Comparison of ENCODE assay signal across 9 cellular contexts in the genomic region with DNA sequence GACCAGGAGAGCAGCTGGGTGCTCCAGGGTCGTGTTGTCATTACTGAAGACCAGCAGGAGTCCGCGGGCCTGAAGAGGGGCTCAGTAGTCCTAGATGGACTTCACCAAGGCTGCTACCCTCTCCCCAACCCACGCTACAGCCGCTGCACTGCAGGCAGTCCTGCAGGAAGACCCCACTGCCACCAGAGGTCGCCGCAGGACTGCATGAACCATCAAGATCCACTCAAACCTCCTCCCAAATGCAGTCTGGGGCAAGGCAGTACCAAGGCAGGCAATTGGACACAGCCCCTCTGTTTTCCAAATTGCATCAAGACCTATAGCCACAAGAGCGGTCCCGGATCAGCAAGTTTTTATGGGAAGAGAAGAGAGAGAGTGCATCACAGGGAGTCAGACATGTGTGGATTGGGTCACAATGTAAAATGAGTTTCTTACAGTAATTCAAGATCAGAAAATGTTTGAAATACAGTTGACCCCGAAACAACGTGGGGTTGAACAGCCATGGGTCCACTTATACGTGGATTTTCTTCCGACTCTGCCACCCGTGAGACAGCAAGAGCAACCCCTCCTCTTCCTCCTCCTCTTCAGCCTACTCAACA. TPM values are rescaled to one million over a fixed set of nuclear protein-coding genes. Genes with fewer than 3 reads are reported as not detected.
DNase-seq lines count a peak whose midpoint lies in the region; ATAC-seq and FAIRE-seq lines count a peak whose summit lies in the region.
"Had no signal": no experiment of that assay in that cellular context is flagged by ENCODE, and none has a peak within 500 bp of the region (broad histone marks: within the 10 kb centered on the region; RNA-seq: fewer than 3 reads in every experiment).

No MANE protein-coding gene starts in this region.

- H3K4me3 ChIP-seq in CD4-positive, alpha-beta memory T cell (ENCODE audit: low read length in 2 of 2): no peak overlapping the region

- peak; percentile 87 for FAIRE-seq in GM19239 (lab: Jason Lieb, UNC)

- H3K27me3 Mint-ChIP-seq in CD4-positive, alpha-beta memory T cell: peaks cover 7 to 16% of the 10 kb centered on the region in 2 donors
- peaks cover 25% of the 10 kb centered on the region for H3K27me3 Mint-ChIP-seq in activated CD4-positive, alpha-beta memory T cell treated with anti-CD3 and anti-CD28 coated beads for 36 hours
- H3K27me3 Mint-ChIP-seq in memory B cell: peaks cover 15% of the 10 kb centered on the region

- intact Hi-C loops in CD4-positive, alpha-beta memory T cell (cut with micrococcal nuclease): loop anchor here (2.0 to 5.0 kb wide), 2 partner anchors 524 to 854 kb away; a partner anchor contains a TSS
- intact Hi-C loops in activated CD4-positive, alpha-beta memory T cell treated with anti-CD3 and anti-CD28 coated beads for 36 hours (cut with micrococcal nuclease): loop anchor here (1.0 to 5.0 kb wide), 5 partner anchors 51 to 524 kb away; a partner anchor contains a TSS

- CTCF ChIA-PET in CD4-positive, alpha-beta memory T cell (lab: Charles Lee; ENCODE audit: partially characterized antibody): interaction anchor here (0.8 to 7.6 kb wide), 13 partner anchors 8 to 855 kb away, joined by 3 to 114 read pairs (median 4); a partner anchor contains a TSS
- CTCF ChIA-PET in activated CD4-positive, alpha-beta memory T cell treated with anti-CD3 and anti-CD28 coated beads for 36 hours (lab: Charles Lee): interaction anchor here (0.7 to 6.6 kb wide), 14 partner anchors 11 to 1106 kb away, joined by 3 to 127 read pairs (median 6); a partner anchor contains a TSS

- no peaks in the 10 kb centered on the region for H3K36me3 ChIP-seq in CD4-positive, alpha-beta memory T cell (ENCODE audit: insufficient read depth, low read length)

- ATAC-seq in HG03354 (IDR thresholded peaks at IDR 0.05; ENCODE audit: poor library complexity, severe bottlenecking, unreplicated experiment): peak; percentile 72
- ATAC-seq in memory B cell (ENCODE audit: low read depth): peak; percentile 81

- no peak overlapping the region for H3K27ac ChIP-seq in CD4-positive, alpha-beta memory T cell (ENCODE audit: low read depth, low read length)

- H3K4me1 ChIP-seq in CD4-positive, alpha-beta memory T cell (ENCODE audit: insufficient read depth, low read length): no peaks in the 10 kb centered on the region

- no peaks in the 10 kb centered on the region for H3K27me3 ChIP-seq in CD4-positive, alpha-beta memory T cell (ENCODE audit: insufficient read depth, low read length)

- H3K9me3 ChIP-seq in CD4-positive, alpha-beta memory T cell (ENCODE audit: control insufficient read depth in 1 of 2, low read length in 2 of 2): no peaks in the 10 kb centered on the region

- no peaks in the 10 kb centered on the region for H3K4me1 Mint-ChIP-seq in CD4-positive, alpha-beta memory T cell
- H3K4me1 Mint-ChIP-seq in activated CD4-positive, alpha-beta memory T cell treated with anti-CD3 and anti-CD28 coated beads for 36 hours (ENCODE audit: low read depth): peaks cover 14% of the 10 kb centered on the region
- peaks cover 2% of the 10 kb centered on the region for H3K4me1 Mint-ChIP-seq in memory B cell

- H3K4me3 Mint-ChIP-seq in CD4-positive, alpha-beta memory T cell: no peak overlapping the region
- no peak overlapping the region for H3K4me3 Mint-ChIP-seq in activated CD4-positive, alpha-beta memory T cell treated with anti-CD3 and anti-CD28 coated beads for 36 hours
- H3K4me3 Mint-ChIP-seq in memory B cell: no peak overlapping the region

- no peaks in the 10 kb centered on the region for H3K9me3 Mint-ChIP-seq in CD4-positive, alpha-beta memory T cell
- H3K9me3 Mint-ChIP-seq in activated CD4-positive, alpha-beta memory T cell treated with anti-CD3 and anti-CD28 coated beads for 36 hours: no peaks in the 10 kb centered on the region
- H3K9me3 Mint-ChIP-seq in memory B cell: peaks cover 6% of the 10 kb centered on the region

- H3K36me3 Mint-ChIP-seq in CD4-positive, alpha-beta memory T cell: no peaks in the 10 kb centered on the region
- no peaks in the 10 kb centered on the region for H3K36me3 Mint-ChIP-seq in activated CD4-positive, alpha-beta memory T cell treated with anti-CD3 and anti-CD28 coated beads for 36 hours
- no peaks in the 10 kb centered on the region for H3K36me3 Mint-ChIP-seq in memory B cell

- H3K27ac Mint-ChIP-seq in CD4-positive, alpha-beta memory T cell: no peak overlapping the region
- H3K27ac Mint-ChIP-seq in activated CD4-positive, alpha-beta memory T cell treated with anti-CD3 and anti-CD28 coated beads for 36 hours: no peak overlapping the region
- no peak overlapping the region for H3K27ac Mint-ChIP-seq in memory B cell

- peak; percentile 54 to 61 (median 59) for DNase-seq in CD4-positive, alpha-beta memory T cell
- DNase-seq in GM19239 (ENCODE audit: insufficient read length, low spot score) (peak; percentile 77), NCI-H526 treated with DMSO at 0.1 percent for 48 hours (lab: John Stamatoyannopoulos, UW) (peak; percentile 44), memory B cell (ENCODE audit: low spot score in 2 of 2) (peak; percentile 53 to 65)
- peak; percentile 86 for DNase-seq in activated CD4-positive, alpha-beta memory T cell treated with anti-CD3 and anti-CD28 coated beads for 36 hours
- peak; percentile 58 for DNase-seq in effector CD4-positive, alpha-beta T cell
- DNase-seq in stimulated activated CD8-positive, alpha-beta memory T cell treated with anti-CD3 and anti-CD28 coated beads, Interleukin-2, amount 100 ng/mL, for 1 hour (ENCODE audit: low read depth in 2 of 2): peak; percentile 38 to 50

- POLR2A ChIA-PET in CD4-positive, alpha-beta memory T cell (lab: Charles Lee; ENCODE audit: partially characterized antibody): no interaction called here
- POLR2A ChIA-PET in activated CD4-positive, alpha-beta memory T cell treated with anti-CD3 and anti-CD28 coated beads for 36 hours (lab: Charles Lee): no interaction called here

RNA-seq across cellular contexts. Expression of a gene that starts 46.7 kb away (rescaled TPM):
- total RNA-seq in CD4-positive, alpha-beta memory T cell: not detected
- polyA plus RNA-seq in CD4-positive, alpha-beta memory T cell: not detected
- not detected for total RNA-seq in activated CD4-positive, alpha-beta memory T cell treated with anti-CD3 and anti-CD28 coated beads for 36 hours

RNA-seq across cellular contexts. Expression of a gene that starts 58.7 kb away (rescaled TPM):
- total RNA-seq in CD4-positive, alpha-beta memory T cell: not detected
- polyA plus RNA-seq in CD4-positive, alpha-beta memory T cell: not detected
- total RNA-seq in activated CD4-positive, alpha-beta memory T cell treated with anti-CD3 and anti-CD28 coated beads for 36 hours: not detected
- total RNA-seq: activated CD8-positive, alpha-beta memory T cell treated with anti-CD3 and anti-CD28 coated beads for 36 hours had no signal
